In the genomic region with DNA sequence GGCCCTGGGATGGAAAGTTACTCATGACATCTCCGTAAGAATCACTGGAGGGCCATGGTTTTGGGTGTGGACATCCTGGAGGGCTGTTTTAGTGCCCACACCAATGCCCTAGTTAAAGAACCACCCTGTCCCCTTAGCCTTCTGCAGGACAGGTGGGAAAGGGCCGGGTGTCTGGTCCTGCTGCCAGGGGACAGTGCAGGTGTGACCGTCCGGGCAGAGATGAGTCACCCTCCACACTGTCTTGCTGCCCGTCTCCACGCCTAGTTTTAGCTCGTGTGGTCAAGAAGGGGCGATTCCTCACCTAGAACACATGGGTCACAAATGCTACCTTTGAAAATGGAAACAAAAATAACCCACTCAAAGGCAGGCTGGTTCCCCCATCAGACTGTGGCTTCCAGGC, we compare ENCODE assay signal across 17 cellular contexts. TPM values are rescaled to one million over a fixed set of nuclear protein-coding genes. Genes with fewer than 3 reads are reported as not detected.
A peak's percentile ranks its signal among the peaks of the same experiment; 100 is the strongest.
DNase-seq lines count a peak whose midpoint lies in the region; ATAC-seq, FAIRE-seq and TF ChIP-seq lines count a peak whose summit lies in the region.
"Had no signal": no experiment of that assay in that cellular context is flagged by ENCODE, and none has a peak within 500 bp of the region (broad histone marks: within the 10 kb centered on the region; RNA-seq: fewer than 3 reads in every experiment).

No MANE protein-coding gene starts in this region.

- intact Hi-C loops in transverse colon (cut with DNase I; ENCODE audit: low total_unique reads) = loop anchor here (5.0 kb wide), 1 partner anchor 36 kb away; no protein-coding TSS in a partner anchor

- FAIRE-seq in HTR-8/SVneo (lab: Jason Lieb, UNC) = peak; percentile 59
- FAIRE-seq in astrocyte (lab: Jason Lieb, UNC) = no peak

- H3K79me2 ChIP-seq in astrocyte (ENCODE audit: insufficient read depth, low read length) = peaks cover 92% of the 10 kb centered on the region

- no peak overlapping the region for H3K9ac ChIP-seq in astrocyte (ENCODE audit: low read length)
- H3K9ac ChIP-seq in muscle layer of colon (ENCODE audit: low read length) = no peak overlapping the region

- H3K36me3 ChIP-seq in astrocyte (ENCODE audit: insufficient read depth, low read length) (no peaks in the 10 kb centered on the region), muscle layer of colon (ENCODE audit: insufficient read depth, low read length) (peaks cover 19% of the 10 kb centered on the region), transverse colon (no peaks in the 10 kb centered on the region)
- H3K36me3 ChIP-seq: adrenal gland had no signal

- peaks cover 35% of the 10 kb centered on the region for H3K4me1 ChIP-seq in astrocyte (ENCODE audit: insufficient read depth, low read length)
- peaks cover 75% of the 10 kb centered on the region for H3K4me1 ChIP-seq in muscle layer of colon (ENCODE audit: insufficient read depth, low read length)
- peaks cover 22 to 71% (median 38%) of the 10 kb centered on the region in 4 donors for H3K4me1 ChIP-seq in transverse colon

- ATAC-seq in HG03025 (IDR thresholded peaks at IDR 0.05; ENCODE audit: low FRiP score, unreplicated experiment) (no peak), GM21576 (IDR thresholded peaks at IDR 0.05; ENCODE audit: unreplicated experiment) (no peak), HG02763 (IDR thresholded peaks at IDR 0.05; ENCODE audit: unreplicated experiment) (no peak)
- ATAC-seq: activated T-cell treated with anti-CD3 and anti-CD28 coated beads, Interleukin-2, amount 50 U/mL, for 4 hours had no signal

- H4K20me1 ChIP-seq in astrocyte (ENCODE audit: insufficient read depth, low read length) = peaks cover 63% of the 10 kb centered on the region

- H3K27me3 Mint-ChIP-seq in astrocyte (ENCODE audit: low read depth, unreplicated experiment) = no peaks in the 10 kb centered on the region

- H3K4me1 Mint-ChIP-seq in astrocyte (ENCODE audit: low read depth, unreplicated experiment) = peaks cover 24% of the 10 kb centered on the region

- H3K9me3 Mint-ChIP-seq in astrocyte (ENCODE audit: unreplicated experiment) = no peaks in the 10 kb centered on the region
- H3K9me3 Mint-ChIP-seq: activated T-cell treated with anti-CD3 and anti-CD28 coated beads, Interleukin-2, amount 50 U/mL, for 4 hours; IgD-negative memory B cell; T-helper 2 cell treated with Interferon-gamma antibody and Interleukin-4, amounts not matched to agents 5 μg/mL and 100 μg/mL, for 36 hours had no signal

- no peak for TF ChIP-seq POLR2A in transverse colon (IDR thresholded peaks at IDR 0.05)

- 77% methylated on average over 8 of the region's 8 CpGs; no CpG with 5 or more reads in 1 of the 2 donors for WGBS in transverse colon (ENCODE audit: low coverage in 1 of 2), 2 donors

- no peak overlapping the region for H2AFZ ChIP-seq in astrocyte (ENCODE audit: low read depth, low read length)

- H3K36me3 Mint-ChIP-seq in astrocyte (ENCODE audit: low read depth, unreplicated experiment) = peaks cover 13% of the 10 kb centered on the region

- in situ Hi-C loops in transverse colon (cut with MboI; ENCODE audit: low pct_ligation_motif_present in 1 of 4, low pct_unique_long_range_greater_than_20kb in 1 of 4, low sequenced_read_pairs in 3 of 4) = no loop called here

- TF ChIP-seq EP300 in transverse colon (IDR thresholded peaks at IDR 0.05; ENCODE audit: low read depth) = no peak

- TF ChIP-seq CTCF in astrocyte (IDR thresholded peaks at IDR 0.05; ENCODE audit: insufficient read depth, low read depth, low read length) (no peak), transverse colon (IDR thresholded peaks at IDR 0.05) (no peak)

- H3K4me3 ChIP-seq in astrocyte (ENCODE audit: insufficient read depth, low read depth, low read length) = no peak overlapping the region
- H3K4me3 ChIP-seq in muscle layer of colon (ENCODE audit: low read depth in 1 of 2, low read length in 2 of 2) = no peak overlapping the region
- H3K4me3 ChIP-seq in transverse colon = no peak overlapping the region
- H3K4me3 ChIP-seq: adrenal gland had no signal

- H3K4me3 Mint-ChIP-seq in astrocyte (ENCODE audit: unreplicated experiment) = no peak overlapping the region
- H3K4me3 Mint-ChIP-seq: activated T-cell treated with anti-CD3 and anti-CD28 coated beads, Interleukin-2, amount 50 U/mL, for 4 hours; T-helper 2 cell treated with Interferon-gamma antibody and Interleukin-4, amounts not matched to agents 5 μg/mL and 100 μg/mL, for 36 hours had no signal

- H3K4me2 ChIP-seq in astrocyte (ENCODE audit: low read length) = no peak overlapping the region

- H3K9me3 ChIP-seq in astrocyte (ENCODE audit: insufficient read depth, low read depth, low read length) (no peaks in the 10 kb centered on the region), muscle layer of colon (ENCODE audit: low read length) (no peaks in the 10 kb centered on the region), transverse colon (no peaks in the 10 kb centered on the region)
- H3K9me3 ChIP-seq: adrenal gland had no signal

- H3K27me3 ChIP-seq in astrocyte (ENCODE audit: insufficient read depth, low read length) (no peaks in the 10 kb centered on the region), muscle layer of colon (ENCODE audit: control insufficient read depth in 1 of 2, insufficient read depth in 2 of 2, low read length in 2 of 2) (no peaks in the 10 kb centered on the region), transverse colon (no peaks in the 10 kb centered on the region)
- H3K27me3 ChIP-seq: adrenal gland had no signal

- H3K27ac ChIP-seq in astrocyte (ENCODE audit: low read depth, low read length) (peak overlapping the region; percentile 1), muscle layer of colon (ENCODE audit: low read depth, low read length) (peak overlapping the region; percentile 46), transverse colon (peak overlapping the region; percentile 84 to 93 (median 88))

- no peak overlapping the region for H3K27ac Mint-ChIP-seq in astrocyte (ENCODE audit: unreplicated experiment)
- H3K27ac Mint-ChIP-seq: T-helper 2 cell treated with Interferon-gamma antibody and Interleukin-4, amounts not matched to agents 5 μg/mL and 100 μg/mL, for 36 hours had no signal

- DNase-seq in HTR-8/SVneo (ENCODE audit: insufficient read length, low spot score) (no peak), astrocyte (ENCODE audit: low read depth) (no peak), transverse colon (peak; percentile 59)
- DNase-seq: activated CD4-positive, alpha-beta T cell treated with anti-CD3 and anti-CD28 coated beads for 48 hours; activated T-cell treated with anti-CD3 and anti-CD28 coated beads, Interleukin-2, amount 50 U/mL, for 4 hours; adrenal gland; midbrain; NCI-H1436; NCI-H524; RPMI8226; stimulated activated CD4-positive, alpha-beta T cell treated with anti-CD3 and anti-CD28 coated beads, Interleukin-2, amount 100 ng/mL, for 24 hours had no signal

RNA-seq across cellular contexts. Expression of a gene that starts 17.0 kb away (rescaled TPM):
- 1.3 and 1.6 TPM in 2 replicates for total RNA-seq in astrocyte
- 1 to 10 TPM; 1.8 to 3.0 (median 2.5) TPM for total RNA-seq in transverse colon
- total RNA-seq: activated T-cell treated with anti-CD3 and anti-CD28 coated beads, Interleukin-2, amount 50 U/mL, for 4 hours had no signal

RNA-seq across cellular contexts. Expression of a gene that starts 39.2 kb away (rescaled TPM):
- total RNA-seq in astrocyte (184 and 187 TPM in 2 replicates), transverse colon (10 to 100 TPM; 32.2 to 70.7 (median 54.6) TPM)

RNA-seq across cellular contexts. Expression of a gene that starts 45.3 kb away (rescaled TPM):
- total RNA-seq in astrocyte (48.1 and 51.0 TPM in 2 replicates), transverse colon (10 to 100 TPM; 28.5 to 96.5 (median 63.5) TPM)

Comparison
In these comparisons a context has a peak if more than half of its experiments do, and no peak if none do; other contexts are left out.
1. H3K27ac ChIP-seq: peak in every context shown above with its lines; median percentile 88 in transverse colon; 46 in muscle layer of colon; 1 in astrocyte.